Comparison of ENCODE assay signal across 8 cellular contexts in the genomic region with DNA sequence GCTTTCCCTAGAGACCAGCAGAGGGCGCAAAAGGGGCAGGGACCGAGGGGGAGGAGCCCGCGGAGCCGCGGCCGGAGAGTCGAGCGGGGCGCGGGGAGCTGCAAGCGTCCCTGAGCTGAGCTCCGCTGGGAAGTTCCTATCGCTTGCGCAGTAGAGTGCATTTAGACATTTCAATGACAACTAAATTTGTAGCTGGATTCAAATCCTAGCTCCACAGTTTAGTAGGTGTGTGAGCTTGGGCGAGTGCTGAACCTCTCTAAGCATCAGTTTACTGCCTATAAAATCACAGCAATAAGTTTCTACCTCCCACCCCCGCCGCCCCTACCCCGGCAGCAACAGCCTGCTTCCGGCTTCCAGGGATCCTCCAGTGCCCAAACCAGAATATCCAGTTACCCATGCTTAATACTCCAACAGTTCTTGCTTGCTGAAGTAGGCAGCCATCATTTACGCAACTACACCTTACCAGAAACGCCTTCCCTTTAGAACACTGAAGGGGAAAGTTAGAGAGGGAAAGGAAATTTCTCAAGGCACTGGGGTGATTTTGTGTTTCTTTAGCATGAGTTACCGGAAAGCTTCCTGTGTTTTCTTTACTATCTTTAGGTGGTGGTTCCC.
DNase-seq lines count a peak whose midpoint lies in the region; ATAC-seq and TF ChIP-seq lines count a peak whose summit lies in the region.

No MANE protein-coding gene starts in this region.

- DNase-seq in NCI-H1694 treated with DMSO at 0.1 percent for 48 hours (lab: John Stamatoyannopoulos, UW): peak; percentile 76
- peak; percentile 56 for DNase-seq in T1000 (lab: John Stamatoyannopoulos, UW)
- DNase-seq in astrocyte of the cerebellum (ENCODE audit: low read depth): peak; percentile 60
- DNase-seq in hippocampal formation (lab: John Stamatoyannopoulos, UW): peak; percentile 59 to 79
- peak; percentile 91 for DNase-seq in retina

- no peak overlapping the region for H3K4me3 ChIP-seq in GM12875 (ENCODE audit: low read depth, low read length)
- H3K4me3 ChIP-seq in astrocyte of the cerebellum (ENCODE audit: low read depth, low read length): peak overlapping the region; percentile 32

- in situ Hi-C loops in astrocyte of the cerebellum (cut with HindIII; ENCODE audit: low sequenced_read_pairs): loop anchor here (5.0 kb wide), 1 partner anchor 228 kb away; the partner anchor contains the start of gene SUSD4

- TF ChIP-seq CTCF in GM12875 (IDR thresholded peaks at IDR 0.05; ENCODE audit: borderline replicate concordance, insufficient read depth, low read depth, low read length) (peak; percentile 89), astrocyte of the cerebellum (IDR thresholded peaks at IDR 0.05; ENCODE audit: low read depth, low read length, missing control alignments) (peak; percentile 96)

- peak; percentile 87 for ATAC-seq in HG02885 (IDR thresholded peaks at IDR 0.05; ENCODE audit: poor library complexity, unreplicated experiment)
- no peak for ATAC-seq in GM18870 (IDR thresholded peaks at IDR 0.05; ENCODE audit: unreplicated experiment)
